21 cellular contexts compared by ENCODE assay signal in the genomic region with DNA sequence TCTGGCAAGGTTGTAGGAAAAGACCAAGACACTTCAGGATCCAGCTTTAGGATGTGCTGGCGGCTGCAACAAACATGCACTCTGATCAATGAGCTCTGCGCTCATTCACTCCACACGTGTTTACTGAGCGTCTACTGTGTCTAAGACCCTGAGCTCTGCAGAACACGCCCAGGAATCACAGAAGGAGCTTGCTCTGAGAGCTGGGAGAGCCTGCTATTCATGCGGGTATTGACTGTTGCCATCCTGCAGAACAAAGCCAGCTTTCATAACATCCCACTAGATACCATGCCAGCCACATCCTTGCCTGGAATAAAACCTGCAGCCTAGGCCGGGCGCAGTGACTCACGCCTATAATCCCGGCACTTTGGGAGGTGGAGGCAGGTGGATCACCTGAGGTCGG. TPM values are rescaled to one million over a fixed set of nuclear protein-coding genes. Genes with fewer than 3 reads are reported as not detected.
DNase-seq lines count a peak whose midpoint lies in the region; TF ChIP-seq lines count a peak whose summit lies in the region.
"Had no signal": no experiment of that assay in that cellular context is flagged by ENCODE, and none has a peak within 500 bp of the region (broad histone marks: within the 10 kb centered on the region; RNA-seq: fewer than 3 reads in every experiment).

No MANE protein-coding gene starts in this region.

- H3K27ac ChIP-seq in H9 (ENCODE audit: insufficient read length, low read depth, low read length) (no peak overlapping the region), RWPE1 (peak overlapping the region; percentile 86), epithelial cell of prostate (peak overlapping the region; percentile 4), neural progenitor cell (no peak overlapping the region)
- H3K27ac ChIP-seq: parathyroid adenoma, tibial nerve had no signal

- H2AFZ ChIP-seq in H9 (ENCODE audit: low read length) (no peak overlapping the region), neural progenitor cell (replicated peaks) (no peak overlapping the region)
- H2AFZ ChIP-seq: parathyroid adenoma had no signal

- no CpG with 5 or more reads among the region's 11 CpGs for whole genome bisulfite sequencing in H9 (ENCODE audit: extremely low coverage, insufficient read length, low lambda C conversion rate)

- H4K91ac ChIP-seq in H9 (ENCODE audit: insufficient read length, low read depth, low read length), result no peak overlapping the region

- H2BK5ac ChIP-seq in H9 (ENCODE audit: insufficient read length, low read length), result no peak overlapping the region

- no peak overlapping the region for H3K23ac ChIP-seq in H9 (ENCODE audit: insufficient read length, low read depth, low read length)

- H4K5ac ChIP-seq in H9 (ENCODE audit: insufficient read length, low read depth, low read length), result no peak overlapping the region

- POLR2A ChIA-PET in RWPE1 (lab: Yijun Ruan, JAX; ENCODE audit: low non-redundant PET), result interaction anchor here (1.4 kb wide), 1 partner anchor 10 kb away, joined by 4 read pairs; no protein-coding TSS in a partner anchor

- CTCF ChIA-PET in RWPE1 (lab: Yijun Ruan, JAX), result no interaction called here

- H3T11ph ChIP-seq in H9 (ENCODE audit: low read length), result no peak overlapping the region

- H3K4me3 ChIP-seq in neural progenitor cell (no peak overlapping the region), MG63 (no peak overlapping the region)
- H3K4me3 ChIP-seq: tibial nerve had no signal

- no peak overlapping the region for H3K14ac ChIP-seq in H9 (ENCODE audit: insufficient read depth, low read length)

- peaks cover 16% of the 10 kb centered on the region for H3F3A ChIP-seq in neural progenitor cell (ENCODE audit: low read depth)

- H3K36me3 Mint-ChIP-seq in H9 (ENCODE audit: insufficient read depth in 1 of 3, low read depth in 3 of 3) (peaks cover 0 to 6% (median 4%) of the 10 kb centered on the region in 3 experiments; a peak in 3 of 7 replicates), neural progenitor cell (peaks cover 14% of the 10 kb centered on the region)
- H3K36me3 Mint-ChIP-seq: activated naive CD8-positive, alpha-beta T cell; CD4-positive, CD25-positive, alpha-beta regulatory T cell; naive thymus-derived CD8-positive, alpha-beta T cell had no signal

- H2BK15ac ChIP-seq in H9 (ENCODE audit: low read depth, low read length), result no peak overlapping the region

- H3K27me3 Mint-ChIP-seq in H9 (ENCODE audit: low read depth) (no peaks in the 10 kb centered on the region; the same call in 1 of the 2 replicates), neural progenitor cell (ENCODE audit: insufficient read depth, low read depth) (peaks cover 6% of the 10 kb centered on the region)
- H3K27me3 Mint-ChIP-seq: CD4-positive, CD25-positive, alpha-beta regulatory T cell had no signal

- H3K23me2 ChIP-seq in H9 (ENCODE audit: insufficient read length, low read depth, low read length, poor library complexity, severe bottlenecking), result no peaks in the 10 kb centered on the region

- H2AK5ac ChIP-seq in H9 (ENCODE audit: insufficient read length, low read length), result no peak overlapping the region

- no peak overlapping the region for H3K56ac ChIP-seq in H9 (ENCODE audit: insufficient read length, low read depth, low read length)

- H3K4me1 Mint-ChIP-seq in H9, result peaks cover 44% of the 10 kb centered on the region in 2 experiments
- peaks cover 59% of the 10 kb centered on the region for H3K4me1 Mint-ChIP-seq in neural progenitor cell
- H3K4me1 Mint-ChIP-seq: activated CD4-positive, alpha-beta memory T cell treated with anti-CD3 and anti-CD28 coated beads, Interleukin-2, amount 10 ng/mL, durations not matched to agents 7 days and 5 days; CD4-positive, CD25-positive, alpha-beta regulatory T cell; naive thymus-derived CD8-positive, alpha-beta T cell; stimulated activated naive CD8-positive, alpha-beta T cell treated with anti-CD3 and anti-CD28 coated beads, Interleukin-15, amount 100 ng/mL, for 72 hours had no signal

- no peak overlapping the region for H2BK120ac ChIP-seq in H9 (ENCODE audit: low read depth, low read length, poor library complexity, severe bottlenecking)

- H3K4me1 ChIP-seq in H9 (ENCODE audit: insufficient read depth, low read length) (peaks cover 4% of the 10 kb centered on the region; the same call in 1 of the 2 replicates), neural progenitor cell (peaks cover 14% of the 10 kb centered on the region)
- H3K4me1 ChIP-seq: parathyroid adenoma had no signal

- H3K36me3 ChIP-seq in neural progenitor cell (no peaks in the 10 kb centered on the region), MG63 (peaks cover 21% of the 10 kb centered on the region)
- H3K36me3 ChIP-seq: tibial nerve had no signal

- H3K9me3 ChIP-seq in H9 (ENCODE audit: control insufficient read depth, low read depth, low read length) (no peaks in the 10 kb centered on the region), neural progenitor cell (ENCODE audit: low read depth) (no peaks in the 10 kb centered on the region), MG63 (no peaks in the 10 kb centered on the region)
- H3K9me3 ChIP-seq: tibial nerve had no signal

- H3K18ac ChIP-seq in H9 (ENCODE audit: insufficient read length, low read depth, low read length), result no peak overlapping the region

- DNase-seq in H9 (no peak), RWPE1 (ENCODE audit: low spot score) (no peak), epithelial cell of prostate (ENCODE audit: low read depth, low spot score) (no peak), neural progenitor cell (ENCODE audit: low spot score) (no peak), MG63 (no peak), NCI-H345 (lab: John Stamatoyannopoulos, UW) (no peak), NCI-H187 treated with DMSO at 0.1 percent for 48 hours (lab: John Stamatoyannopoulos, UW) (no peak)
- no peak for DNase-seq in NK-92 treated with Interleukin-12 subunit alpha and Interleukin-12 subunit beta, amount 100 ng/mL, for 24 hours (lab: John Stamatoyannopoulos, UW)
- DNase-seq: activated CD4-positive, alpha-beta memory T cell treated with anti-CD3 and anti-CD28 coated beads, Interleukin-2, amount 10 ng/mL, durations not matched to agents 7 days and 5 days; aorta; CD4-positive, CD25-positive, alpha-beta regulatory T cell; naive thymus-derived CD8-positive, alpha-beta T cell; NCI-H1092 treated with DMSO at 0.1 percent for 48 hours; NCI-H2029 treated with DMSO at 0.1 percent for 48 hours; NCI-H82; Right ventricle myocardium superior; stimulated activated CD4-positive, alpha-beta T cell treated with anti-CD3 and anti-CD28 coated beads, Interleukin-15, amount 100 ng/mL, for 24 hours; stimulated activated naive CD8-positive, alpha-beta T cell treated with anti-CD3 and anti-CD28 coated beads, Interleukin-15, amount 100 ng/mL, for 72 hours had no signal

- H3K27ac Mint-ChIP-seq in H9 (peak overlapping the region; percentile 57 to 88 (median 61); a peak in 2 of 7 replicates), neural progenitor cell (peak overlapping the region; percentile 69)
- H3K27ac Mint-ChIP-seq: activated CD4-positive, alpha-beta memory T cell treated with anti-CD3 and anti-CD28 coated beads, Interleukin-2, amount 10 ng/mL, durations not matched to agents 7 days and 5 days; activated naive CD8-positive, alpha-beta T cell; stimulated activated naive CD8-positive, alpha-beta T cell treated with anti-CD3 and anti-CD28 coated beads, Interleukin-15, amount 100 ng/mL, for 72 hours had no signal

- H3K9me3 Mint-ChIP-seq in H9 (no peaks in the 10 kb centered on the region), neural progenitor cell (peaks cover 6% of the 10 kb centered on the region)
- H3K9me3 Mint-ChIP-seq: activated CD4-positive, alpha-beta memory T cell treated with anti-CD3 and anti-CD28 coated beads, Interleukin-2, amount 10 ng/mL, durations not matched to agents 7 days and 5 days; CD4-positive, CD25-positive, alpha-beta regulatory T cell; naive thymus-derived CD8-positive, alpha-beta T cell; stimulated activated naive CD8-positive, alpha-beta T cell treated with anti-CD3 and anti-CD28 coated beads, Interleukin-15, amount 100 ng/mL, for 72 hours had no signal

- peaks cover 5% of the 10 kb centered on the region; the same call in 1 of the 2 replicates for H3K79me2 ChIP-seq in H9 (ENCODE audit: insufficient read depth, low read length)
- H3K79me2 ChIP-seq in neural progenitor cell (ENCODE audit: low read depth), result peaks cover 78% of the 10 kb centered on the region
- H3K79me2 ChIP-seq: parathyroid adenoma had no signal

- H3K79me1 ChIP-seq in H9 (ENCODE audit: insufficient read depth, low read depth, low read length, poor library complexity, severe bottlenecking), result peaks cover 3% of the 10 kb centered on the region

- no peak for TF ChIP-seq CTCF in H9 (conservative IDR thresholded peaks at IDR 0.05)
- TF ChIP-seq CTCF in RWPE1 (conservative IDR thresholded peaks at IDR 0.05; ENCODE audit: low read depth), result no peak
- TF ChIP-seq CTCF in neural progenitor cell (IDR thresholded peaks at IDR 0.05), result no peak

- H3K4me2 ChIP-seq in H9 (ENCODE audit: insufficient read depth, insufficient read length, low read length), result no peak overlapping the region
- no peak overlapping the region for H3K4me2 ChIP-seq in neural progenitor cell

- H4K8ac ChIP-seq in H9 (replicated peaks; ENCODE audit: insufficient read length, low read depth, low read length), result no peak overlapping the region

- no peaks in the 10 kb centered on the region for H3K27me3 ChIP-seq in H9 (ENCODE audit: insufficient read depth, low read length)
- no peaks in the 10 kb centered on the region for H3K27me3 ChIP-seq in neural progenitor cell
- H3K27me3 ChIP-seq in MG63, result no peaks in the 10 kb centered on the region
- H3K27me3 ChIP-seq: tibial nerve had no signal

- H4K20me1 ChIP-seq in H9 (ENCODE audit: control insufficient read depth, insufficient read depth, insufficient read length) (no peaks in the 10 kb centered on the region), neural progenitor cell (ENCODE audit: low read depth) (peaks cover 63% of the 10 kb centered on the region)

- H3K9ac ChIP-seq in H9 (ENCODE audit: extremely low read depth, insufficient read length, low read length), result no peak overlapping the region
- H3K9ac ChIP-seq in neural progenitor cell, result no peak overlapping the region
- H3K9ac ChIP-seq: parathyroid adenoma had no signal

- H3K4ac ChIP-seq in H9 (ENCODE audit: low read depth, low read length), result no peak overlapping the region

- no peak overlapping the region for H3K4me3 Mint-ChIP-seq in H9
- no peak overlapping the region for H3K4me3 Mint-ChIP-seq in neural progenitor cell
- H3K4me3 Mint-ChIP-seq: activated CD4-positive, alpha-beta memory T cell treated with anti-CD3 and anti-CD28 coated beads, Interleukin-2, amount 10 ng/mL, durations not matched to agents 7 days and 5 days; activated naive CD8-positive, alpha-beta T cell; CD4-positive, CD25-positive, alpha-beta regulatory T cell; naive thymus-derived CD8-positive, alpha-beta T cell; stimulated activated naive CD8-positive, alpha-beta T cell treated with anti-CD3 and anti-CD28 coated beads, Interleukin-15, amount 100 ng/mL, for 72 hours had no signal

- H2BK12ac ChIP-seq in H9 (ENCODE audit: insufficient read length, low read depth, low read length), result no peak overlapping the region

- no peak overlapping the region for H2BK20ac ChIP-seq in H9 (ENCODE audit: low read depth, low read length, poor library complexity, severe bottlenecking)

RNA-seq across cellular contexts. Expression of gene NXN, which starts 44.1 kb away (rescaled TPM):
- total RNA-seq in H9 (2021), result 91.7 and 93.6 TPM in 2 replicates
- 35.9 and 69.4 TPM in 2 replicates for total RNA-seq in neural progenitor cell (ENCODE audit: low replicate concordance)
- 95.7 and 100 TPM in 2 replicates for total RNA-seq in MG63 (2014; rRNA removed; shearing (Covaris generic); ENCODE audit: low replicate concordance)

Comparison
In these comparisons a context has a peak if more than half of its experiments do, and no peak if none do; other contexts are left out.
1. H3K27ac ChIP-seq: peak in RWPE1 (single experiment) and epithelial cell of prostate (single experiment); none in H9 (single experiment) and neural progenitor cell (single experiment).